ENCODE assay signal across 12 cellular contexts in the genomic region with DNA sequence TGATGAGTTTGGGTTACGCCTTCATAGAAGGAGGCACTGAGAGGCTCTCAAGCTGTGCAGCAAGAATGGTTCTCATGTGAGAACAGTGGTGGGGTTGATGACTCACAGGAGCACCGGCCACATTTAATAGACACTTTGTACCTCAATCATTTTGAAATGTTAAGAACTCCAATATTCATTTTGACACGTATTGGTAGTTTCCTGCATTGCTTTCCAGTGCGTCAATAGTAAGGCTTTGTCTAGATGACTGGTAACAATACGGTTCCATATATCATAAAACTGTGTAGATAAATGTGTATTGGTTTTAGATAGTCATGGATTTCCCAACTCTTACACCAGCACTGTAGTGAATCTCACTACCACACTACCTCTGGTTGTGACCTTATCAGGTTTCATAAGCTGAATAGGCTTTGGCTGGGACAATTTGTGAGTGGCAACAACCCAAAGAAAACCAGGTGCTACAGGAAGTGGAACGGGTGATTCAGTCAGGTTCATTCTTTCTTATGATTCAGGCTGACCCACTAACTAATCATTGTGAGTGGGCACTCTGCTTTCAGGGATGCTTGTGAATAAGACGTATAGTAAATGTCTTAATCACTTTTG.
DNase-seq lines count a peak whose midpoint lies in the region; ATAC-seq and TF ChIP-seq lines count a peak whose summit lies in the region.
"Had no signal": no experiment of that assay in that cellular context is flagged by ENCODE, and none has a peak within 500 bp of the region (broad histone marks: within the 10 kb centered on the region; RNA-seq: fewer than 3 reads in every experiment).

No MANE protein-coding gene starts in this region.

- peak; percentile 89 to 93 for ATAC-seq in activated naive CD4-positive, alpha-beta T cell treated with anti-CD3 and anti-CD28 coated beads, Interleukin-2, amount 50 U/mL, for 72 hours
- peak; percentile 91 for ATAC-seq in RWPE2 (ENCODE audit: low read depth)
- ATAC-seq in foreskin keratinocyte, result peak; percentile 91
- ATAC-seq in stimulated activated naive CD8-positive, alpha-beta T cell treated with anti-CD3 and anti-CD28 coated beads, Interleukin-15, Interleukin-2, amounts not matched to agents 100 U/mL and 50 U/mL, for 24 hours, result peak; percentile 89
- ATAC-seq in GM21515 (IDR thresholded peaks at IDR 0.05; ENCODE audit: unreplicated experiment), result no peak

- peaks cover 0 to under 1% of the 10 kb centered on the region in 2 donors for H3K9me3 Mint-ChIP-seq in activated naive CD4-positive, alpha-beta T cell treated with anti-CD3 and anti-CD28 coated beads, Interleukin-2, amount 50 U/mL, for 72 hours
- H3K9me3 Mint-ChIP-seq in neural progenitor cell, result no peaks in the 10 kb centered on the region

- H3K4me1 ChIP-seq in RWPE2 (ENCODE audit: insufficient read depth, poor library complexity, severe bottlenecking) (peaks cover 34% of the 10 kb centered on the region), foreskin keratinocyte (peaks cover 37% of the 10 kb centered on the region), neural progenitor cell (no peaks in the 10 kb centered on the region)

- no peak overlapping the region for H3K4me2 ChIP-seq in neural progenitor cell

- H3K79me2 ChIP-seq in neural progenitor cell (ENCODE audit: low read depth), result no peaks in the 10 kb centered on the region

- H3F3A ChIP-seq in neural progenitor cell (ENCODE audit: low read depth), result no peaks in the 10 kb centered on the region

- H4K20me1 ChIP-seq in neural progenitor cell (ENCODE audit: low read depth), result no peaks in the 10 kb centered on the region

- no peak overlapping the region for H3K9ac ChIP-seq in neural progenitor cell

- no peaks in the 10 kb centered on the region for H3K36me3 Mint-ChIP-seq in activated naive CD4-positive, alpha-beta T cell treated with anti-CD3 and anti-CD28 coated beads, Interleukin-2, amount 50 U/mL, for 72 hours
- H3K36me3 Mint-ChIP-seq in neural progenitor cell, result no peaks in the 10 kb centered on the region
- H3K36me3 Mint-ChIP-seq: CD14-positive monocyte had no signal

- no peaks in the 10 kb centered on the region for H3K27me3 ChIP-seq in RWPE2 (ENCODE audit: insufficient read depth, poor library complexity, severe bottlenecking)
- H3K27me3 ChIP-seq in foreskin keratinocyte, result no peaks in the 10 kb centered on the region
- H3K27me3 ChIP-seq in neural progenitor cell, result no peaks in the 10 kb centered on the region

- no peak overlapping the region for H3K27ac Mint-ChIP-seq in activated naive CD4-positive, alpha-beta T cell treated with anti-CD3 and anti-CD28 coated beads, Interleukin-2, amount 50 U/mL, for 72 hours
- H3K27ac Mint-ChIP-seq in neural progenitor cell, result no peak overlapping the region
- H3K27ac Mint-ChIP-seq: CD14-positive monocyte had no signal

- TF ChIP-seq CTCF in RWPE2 (IDR thresholded peaks at IDR 0.05; ENCODE audit: poor library complexity, severe bottlenecking) (no peak), foreskin keratinocyte (conservative IDR thresholded peaks at IDR 0.05) (peak; percentile 2), neural progenitor cell (IDR thresholded peaks at IDR 0.05) (no peak)

- DNase-seq in activated naive CD4-positive, alpha-beta T cell treated with anti-CD3 and anti-CD28 coated beads, Interleukin-2, amount 50 U/mL, for 72 hours (ENCODE audit: low spot score in 2 of 2), result peak in 1 of 2 donors; percentile 10
- DNase-seq in activated naive CD4-positive, alpha-beta T cell (lab: John Stamatoyannopoulos, UW), result no peak
- DNase-seq in RWPE2 (ENCODE audit: low spot score), result peak; percentile 79
- DNase-seq in foreskin keratinocyte, result peak; percentile 99 to 100
- peak; percentile 14 for DNase-seq in stimulated activated naive CD8-positive, alpha-beta T cell treated with anti-CD3 and anti-CD28 coated beads, Interleukin-15, Interleukin-2, amounts not matched to agents 100 U/mL and 50 U/mL, for 24 hours
- DNase-seq in SKM-1 (lab: John Stamatoyannopoulos, UW; ENCODE audit: unreplicated experiment), result no peak
- DNase-seq in neural progenitor cell (ENCODE audit: low spot score), result no peak
- DNase-seq: activated CD8-positive, alpha-beta memory T cell treated with anti-CD3 and anti-CD28 coated beads, Interleukin-2, amount 50 U/mL, for 4 hours; NCI-H446 treated with DMSO at 0.1 percent for 48 hours had no signal

- no peaks in the 10 kb centered on the region for H3K36me3 ChIP-seq in RWPE2 (ENCODE audit: low read depth)
- no peaks in the 10 kb centered on the region for H3K36me3 ChIP-seq in neural progenitor cell

- H3K9me3 ChIP-seq in RWPE2 (ENCODE audit: severe bottlenecking) (no peaks in the 10 kb centered on the region), neural progenitor cell (ENCODE audit: low read depth) (no peaks in the 10 kb centered on the region)

- H3K27me3 Mint-ChIP-seq in neural progenitor cell (ENCODE audit: insufficient read depth, low read depth), result peaks cover 2% of the 10 kb centered on the region

- peak overlapping the region; percentile 99 for H3K27ac ChIP-seq in RWPE2 (ENCODE audit: poor library complexity, severe bottlenecking)
- peak overlapping the region; percentile 97 for H3K27ac ChIP-seq in foreskin keratinocyte
- H3K27ac ChIP-seq in neural progenitor cell, result no peak overlapping the region
- H3K27ac ChIP-seq: coronary artery had no signal

- H2AFZ ChIP-seq in neural progenitor cell (replicated peaks), result no peak overlapping the region

- no peaks in the 10 kb centered on the region for H3K4me1 Mint-ChIP-seq in neural progenitor cell
- H3K4me1 Mint-ChIP-seq: CD14-positive monocyte had no signal

- H3K4me3 ChIP-seq in RWPE2 (ENCODE audit: severe bottlenecking) (no peak overlapping the region), neural progenitor cell (no peak overlapping the region)
- H3K4me3 ChIP-seq: coronary artery had no signal

- H3K4me3 Mint-ChIP-seq in neural progenitor cell, result no peak overlapping the region
- H3K4me3 Mint-ChIP-seq: CD14-positive monocyte had no signal

Comparison
In these comparisons a context has a peak if more than half of its experiments do, and no peak if none do; other contexts are left out.
1. DNase-seq: peak in RWPE2 (single experiment), foreskin keratinocyte (2 of 2) and stimulated activated naive CD8-positive, alpha-beta T cell treated with anti-CD3 and anti-CD28 coated beads, Interleukin-15, Interleukin-2, amounts not matched to agents 100 U/mL and 50 U/mL, for 24 hours (single experiment); none in activated naive CD4-positive, alpha-beta T cell (0 of 4), SKM-1 (single experiment) and neural progenitor cell (single experiment).